Comparison of ENCODE assay signal across 23 cellular contexts in the genomic region with DNA sequence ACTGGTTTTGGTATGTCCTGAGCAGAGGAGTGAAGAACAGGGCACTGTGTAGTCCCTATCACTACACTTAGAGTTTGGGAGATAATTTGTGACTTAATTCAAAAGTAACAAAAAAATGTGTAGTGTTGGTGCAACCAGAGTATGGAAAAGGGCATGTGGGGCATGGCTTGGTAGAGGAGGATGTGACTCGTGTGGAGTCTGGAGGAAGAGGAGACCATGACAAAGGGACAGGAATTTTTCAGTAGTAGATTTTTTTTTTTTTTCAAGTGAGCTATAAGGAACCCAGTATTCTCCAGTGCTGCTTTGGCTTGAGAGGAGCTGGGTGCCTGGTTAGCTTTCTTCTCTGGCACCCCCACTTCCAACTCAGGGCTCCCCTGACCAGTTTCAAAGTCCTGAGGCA. TPM values are rescaled to one million over a fixed set of nuclear protein-coding genes. Genes with fewer than 3 reads are reported as not detected.
DNase-seq lines count a peak whose midpoint lies in the region; ATAC-seq, FAIRE-seq and TF ChIP-seq lines count a peak whose summit lies in the region.
"Had no signal": no experiment of that assay in that cellular context is flagged by ENCODE, and none has a peak within 500 bp of the region (broad histone marks: within the 10 kb centered on the region; RNA-seq: fewer than 3 reads in every experiment).

No MANE protein-coding gene starts in this region.

- TF ChIP-seq CTCF in endothelial cell of umbilical vein (IDR thresholded peaks at IDR 0.05; ENCODE audit: extremely low read depth in 1 of 2, insufficient read depth in 1 of 2, low read depth in 1 of 2, low read length in 2 of 2) (no peak), esophagus muscularis mucosa (IDR thresholded peaks at IDR 0.05) (no peak)

- H3K9me1 ChIP-seq in endothelial cell of umbilical vein (replicated peaks; ENCODE audit: control insufficient read depth, extremely low read depth, insufficient read depth, low read length) = no peaks in the 10 kb centered on the region

- H3K4me2 ChIP-seq in endothelial cell of umbilical vein (ENCODE audit: insufficient read depth, low read length) = no peak overlapping the region

- H3K4me3 ChIP-seq in endothelial cell of umbilical vein (replicated peaks in 1 of 3; ENCODE audit: insufficient read depth in 1 of 3, low read depth in 1 of 3, low read length in 3 of 3) (no peak overlapping the region), esophagus muscularis mucosa (no peak overlapping the region)
- H3K4me3 ChIP-seq: tibial nerve had no signal

- H2AFZ ChIP-seq in endothelial cell of umbilical vein (ENCODE audit: low read depth, low read length) = no peak overlapping the region

- H3K9me3 ChIP-seq in endothelial cell of umbilical vein (replicated peaks; ENCODE audit: control insufficient read depth, insufficient read depth, low read length) (no peaks in the 10 kb centered on the region), esophagus muscularis mucosa (no peaks in the 10 kb centered on the region)
- H3K9me3 ChIP-seq: tibial nerve had no signal

- TF ChIP-seq POLR2A in endothelial cell of umbilical vein (IDR thresholded peaks at IDR 0.05; ENCODE audit: low read depth, low read length) (no peak), esophagus muscularis mucosa (IDR thresholded peaks at IDR 0.05; ENCODE audit: low read depth) (no peak)

- ATAC-seq in Right ventricle myocardium superior (ENCODE audit: poor library complexity) = no peak
- ATAC-seq: activated T-cell treated with anti-CD3 and anti-CD28 coated beads, Interleukin-2, amount 50 U/mL, for 4 hours; left lobe of liver; Right ventricle myocardium inferior had no signal

- FAIRE-seq in endothelial cell of umbilical vein (lab: Jason Lieb, UNC) = no peak
- FAIRE-seq: H1 had no signal

- BruUV-seq in endothelial cell of umbilical vein (replicated peaks; lab: Mats Ljungman, UMichigan) = no TSS peak

- 96% methylated on average over 1 of the region's 1 CpG for WGBS in esophagus muscularis mucosa

- H3K36me3 ChIP-seq in endothelial cell of umbilical vein (ENCODE audit: control insufficient read depth in 2 of 2, extremely low read depth in 1 of 2, insufficient read depth in 2 of 2, low read length in 2 of 2) (peaks cover 0 to 2% of the 10 kb centered on the region in 2 experiments), esophagus muscularis mucosa (peaks cover 0 to 10% (median 1%) of the 10 kb centered on the region in 4 donors)

- no peak for TF ChIP-seq EP300 in esophagus muscularis mucosa (IDR thresholded peaks at IDR 0.05)

- no peak overlapping the region for H3K27ac ChIP-seq in endothelial cell of umbilical vein (ENCODE audit: insufficient read depth, low read depth, low read length)
- H3K27ac ChIP-seq in esophagus muscularis mucosa (replicated peaks in 1 of 4) = no peak overlapping the region
- H3K27ac ChIP-seq: tibial nerve had no signal

- H4K20me1 ChIP-seq in endothelial cell of umbilical vein (replicated peaks; ENCODE audit: control insufficient read depth, extremely low read depth, insufficient read depth, low read length) = no peaks in the 10 kb centered on the region

- peak; percentile 37 for DNase-seq in 8988T
- DNase-seq in EL = peak; percentile 52
- DNase-seq in RKO (ENCODE audit: low spot score) = peak; percentile 34
- no peak for DNase-seq in endothelial cell of umbilical vein (ENCODE audit: low read depth, low spot score)
- no peak for DNase-seq in esophagus muscularis mucosa (ENCODE audit: extremely low spot score)
- no peak for DNase-seq in NCI-H82 (lab: John Stamatoyannopoulos, UW)
- no peak for DNase-seq in Right ventricle myocardium superior
- no peak for DNase-seq in NCI-H2107 (lab: John Stamatoyannopoulos, UW)
- DNase-seq: activated CD4-positive, alpha-beta T cell treated with anti-CD3 and anti-CD28 coated beads, Interleukin-2, amount 50 U/mL, for 48 hours; activated T-cell treated with anti-CD3 and anti-CD28 coated beads, Interleukin-2, amount 50 U/mL, for 4 hours; DMS79; effector memory CD4-positive, alpha-beta T cell; head of caudate nucleus; midbrain; NCI-H1417; NCI-H526; nephron progenitor cell; posterior cingulate gyrus; stimulated activated naive CD4-positive, alpha-beta T cell had no signal

- intact Hi-C loops in endothelial cell of umbilical vein (cut with micrococcal nuclease) = no loop called here
- intact Hi-C loops in esophagus muscularis mucosa (cut with DNase I) = no loop called here
- intact Hi-C loops in Right ventricle myocardium superior (cut with DNase I) = no loop called here

- CTCF ChIA-PET in endothelial cell of umbilical vein (lab: Charles Lee) = interaction anchor here (0.7 to 1.7 kb wide), 3 partner anchors 36 to 425 kb away, joined by 3 to 5 read pairs (median 4); no protein-coding TSS in a partner anchor

- no peak overlapping the region for H3K9ac ChIP-seq in endothelial cell of umbilical vein (replicated peaks; ENCODE audit: extremely low read depth, insufficient read depth, low read length)

- POLR2A ChIA-PET in endothelial cell of umbilical vein (lab: Charles Lee) = interaction anchor here (0.6 kb wide), 1 partner anchor 20 kb away, joined by 3 read pairs; no protein-coding TSS in a partner anchor

- dilution Hi-C loops in endothelial cell of umbilical vein (cut with MboI; ENCODE audit: extremely low pct_ligation_motif_present, low sequenced_read_pairs) = no loop called here

- no peaks in the 10 kb centered on the region for H3K4me1 ChIP-seq in endothelial cell of umbilical vein (ENCODE audit: control insufficient read depth, extremely low read depth, insufficient read depth, low read length)
- peaks cover 22 to 32% (median 26%) of the 10 kb centered on the region in 4 donors for H3K4me1 ChIP-seq in esophagus muscularis mucosa

- peaks cover 25% of the 10 kb centered on the region for H3K79me2 ChIP-seq in endothelial cell of umbilical vein (ENCODE audit: control insufficient read depth, insufficient read depth, low read length)

- H3K27me3 ChIP-seq in endothelial cell of umbilical vein (ENCODE audit: control insufficient read depth in 2 of 2, insufficient read depth in 2 of 2, low read length in 2 of 2) (no peaks in the 10 kb centered on the region), esophagus muscularis mucosa (no peaks in the 10 kb centered on the region)
- H3K27me3 ChIP-seq: tibial nerve had no signal

TF ChIP-seq in endothelial cell of umbilical vein, 7 proteins besides CTCF, POLR2A, EP300 and RAD21:
- TF ChIP-seq, protein P1, sequence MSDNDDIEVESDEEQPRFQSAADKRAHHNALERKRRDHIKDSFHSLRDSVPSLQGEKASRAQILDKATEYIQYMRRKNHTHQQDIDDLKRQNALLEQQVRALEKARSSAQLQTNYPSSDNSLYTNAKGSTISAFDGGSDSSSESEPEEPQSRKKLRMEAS (IDR thresholded peaks at IDR 0.05; ENCODE audit: insufficient read depth, insufficient read length) = no peak
- TF ChIP-seq MYC (IDR thresholded peaks at IDR 0.05; ENCODE audit: low read depth, low read length) (no peak), FOS (IDR thresholded peaks at IDR 0.05; ENCODE audit: borderline replicate concordance, insufficient read depth, low read length) (peak; percentile 50), GATA2 (IDR thresholded peaks at IDR 0.05; ENCODE audit: insufficient read depth, insufficient read length, low read depth, low read length) (no peak)

RNA-seq across cellular contexts. Expression of a gene that starts 5.1 kb away (rescaled TPM):
- total RNA-seq in endothelial cell of umbilical vein (17.5 and 17.8 TPM in 2 replicates), esophagus muscularis mucosa (10 to 100 TPM; 11.8 to 23.3 (median 15.7) TPM), Right ventricle myocardium superior (39.1 TPM)
- polyA plus RNA-seq in endothelial cell of umbilical vein = 4.9 and 8.3 TPM in 2 replicates
- 8.8 and 10.2 TPM in 2 replicates for polyA plus RNA-seq in endothelial cell of umbilical vein (2011; cell fraction: cytosol; rRNA removed)
- 9.7 and 14.8 TPM in 2 replicates for polyA plus RNA-seq in endothelial cell of umbilical vein (2011; cell fraction: nucleus; rRNA removed)
- polyA plus RNA-seq in endothelial cell of umbilical vein (2012) = 19.5 and 27.4 TPM in 2 replicates
- polyA minus RNA-seq in endothelial cell of umbilical vein = 4.4 and 6.2 TPM in 2 replicates
- 5.0 TPM for polyA minus RNA-seq in endothelial cell of umbilical vein (2011; cell fraction: cytosol; rRNA and poly(A)+ RNA removed)
- polyA minus RNA-seq in endothelial cell of umbilical vein (2011; cell fraction: nucleus; rRNA and poly(A)+ RNA removed) = 7.3 and 8.3 TPM in 2 replicates

RNA-seq across cellular contexts. Expression of a gene that starts 58.6 kb away (rescaled TPM):
- total RNA-seq in endothelial cell of umbilical vein (1.2 and 2.5 TPM in 2 replicates), esophagus muscularis mucosa (10 to 100 TPM in 1 of 4 donors, 1 to 10 TPM in 3; 1.1 to 10.4 (median 2.2) TPM), Right ventricle myocardium superior (0.75 TPM)
- polyA plus RNA-seq in endothelial cell of umbilical vein = 10.2 and 52.1 TPM in 2 replicates
- 0.17 and 0.25 TPM in 2 replicates for polyA plus RNA-seq in endothelial cell of umbilical vein (2011; cell fraction: cytosol; rRNA removed)
- polyA plus RNA-seq in endothelial cell of umbilical vein (2011; cell fraction: nucleus; rRNA removed) = 0.66 and 7.9 TPM in 2 replicates
- 0.40 and 0.44 TPM in 2 replicates for polyA plus RNA-seq in endothelial cell of umbilical vein (2012)
- polyA minus RNA-seq in endothelial cell of umbilical vein = 2.0 and 2.2 TPM in 2 replicates
- 28.1 TPM for polyA minus RNA-seq in endothelial cell of umbilical vein (2011; cell fraction: cytosol; rRNA and poly(A)+ RNA removed)
- 4.0 and 4.1 TPM in 2 replicates for polyA minus RNA-seq in endothelial cell of umbilical vein (2011; cell fraction: nucleus; rRNA and poly(A)+ RNA removed)

Comparison
In these comparisons a context has a peak if more than half of its experiments do, and no peak if none do; other contexts are left out.
1. DNase-seq: peak in 8988T (single experiment), EL (single experiment) and RKO (single experiment); none in endothelial cell of umbilical vein (single experiment), esophagus muscularis mucosa (single experiment), NCI-H82 (single experiment), Right ventricle myocardium superior (single experiment) and NCI-H2107 (single experiment).